Comparison of ENCODE assay signal across 29 cellular contexts in the genomic region with DNA sequence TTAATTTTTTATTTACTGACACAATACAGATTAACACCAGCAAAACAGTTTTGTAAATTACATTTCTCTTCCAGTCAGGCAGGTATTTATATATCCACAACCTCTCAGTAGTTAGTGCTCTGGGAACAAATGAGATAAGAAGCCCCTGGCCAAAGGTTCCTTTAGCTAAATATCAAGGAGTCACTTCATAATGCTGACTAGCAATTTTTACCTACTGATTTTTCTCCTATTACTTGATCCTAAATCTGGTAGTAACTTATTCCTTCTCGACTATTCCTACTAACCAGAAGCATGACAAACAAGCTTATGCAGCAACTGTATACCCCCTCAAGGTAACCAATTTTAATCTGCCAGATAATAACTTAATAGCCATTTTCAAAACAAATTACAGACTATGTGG.
"Had no signal": no experiment of that assay in that cellular context is flagged by ENCODE, and none has a peak within 500 bp of the region (broad histone marks: within the 10 kb centered on the region; RNA-seq: fewer than 3 reads in every experiment).

No MANE protein-coding gene starts in this region.

- FAIRE-seq: islet of Langerhans, kidney had no signal

- H3K36me3 ChIP-seq: ovary had no signal

- H3K9me3 ChIP-seq: left lung, lower lobe of right lung, neutrophil, ovary, right atrium auricular region, transverse colon, upper lobe of left lung, vagina had no signal

- H3K4me2 ChIP-seq: neural progenitor cell had no signal

- H3K27ac ChIP-seq: left lung, lower lobe of right lung, neural progenitor cell, neutrophil, ovary, right atrium auricular region, skin epidermis, spleen, transverse colon, upper lobe of left lung, vagina had no signal

- H3K4me1 ChIP-seq: left lung, lower lobe of right lung, neural progenitor cell, right atrium auricular region, spleen, transverse colon, upper lobe of left lung, vagina had no signal

- H2AFZ ChIP-seq: neural progenitor cell had no signal

- H3K27ac Mint-ChIP-seq: mesothelial cell of epicardium; natural killer cell; nephron progenitor cell; neural progenitor cell; progenitor cell of endocrine pancreas; stimulated activated effector memory CD8-positive, alpha-beta T cell treated with anti-CD3 and anti-CD28 coated beads, Interleukin-12 subunit alpha, Interleukin-12 subunit beta, amount 100 ng/mL, for 72 hours; stimulated activated naive CD8-positive, alpha-beta T cell treated with anti-CD3 and anti-CD28 coated beads, Interleukin-15, amount 100 ng/mL, for 72 hours had no signal

- H3K27me3 Mint-ChIP-seq: naive B cell; progenitor cell of endocrine pancreas; stimulated activated naive CD8-positive, alpha-beta T cell treated with anti-CD3 and anti-CD28 coated beads, Interleukin-15, amount 100 ng/mL, for 72 hours had no signal

- H3K9ac ChIP-seq: neural progenitor cell had no signal

- H3K4me1 Mint-ChIP-seq: mesothelial cell of epicardium, nephron progenitor cell, neural progenitor cell had no signal

- H3K4me3 ChIP-seq: left lung, lower lobe of right lung, neural progenitor cell, ovary, right atrium auricular region, skin epidermis, spleen, transverse colon, upper lobe of left lung, vagina had no signal

- H3K4me3 Mint-ChIP-seq: immature natural killer cell; mesothelial cell of epicardium; naive B cell; natural killer cell; nephron progenitor cell; neural progenitor cell; stimulated activated effector memory CD8-positive, alpha-beta T cell treated with anti-CD3 and anti-CD28 coated beads, Interleukin-12 subunit alpha, Interleukin-12 subunit beta, amount 100 ng/mL, for 72 hours; stimulated activated naive CD8-positive, alpha-beta T cell treated with anti-CD3 and anti-CD28 coated beads, Interleukin-15, amount 100 ng/mL, for 72 hours had no signal

- DNase-seq: hypothalamus; immature natural killer cell; kidney; left colon; left lung; lower lobe of right lung; mammary epithelial cell; mesendoderm; naive B cell; natural killer cell; nephron progenitor cell; ovary; spleen; stimulated activated CD4-positive, alpha-beta T cell treated with anti-CD3 and anti-CD28 coated beads, Interleukin-4, amount 100 ng/mL, for 24 hours; stimulated activated naive CD4-positive, alpha-beta T cell treated with Interleukin-2 at 50 U/mL for 16 hours; stimulated activated naive CD8-positive, alpha-beta T cell treated with anti-CD3 and anti-CD28 coated beads, Interleukin-15, amount 100 ng/mL, for 72 hours; substantia nigra; transverse colon; upper lobe of left lung had no signal

- H3K9me3 Mint-ChIP-seq: immature natural killer cell; naive B cell; natural killer cell; stimulated activated effector memory CD8-positive, alpha-beta T cell treated with anti-CD3 and anti-CD28 coated beads, Interleukin-12 subunit alpha, Interleukin-12 subunit beta, amount 100 ng/mL, for 72 hours; stimulated activated naive CD8-positive, alpha-beta T cell treated with anti-CD3 and anti-CD28 coated beads, Interleukin-15, amount 100 ng/mL, for 72 hours had no signal

- ATAC-seq: left colon; left lung; lower lobe of right lung; natural killer cell; sciatic nerve; stimulated activated effector memory CD8-positive, alpha-beta T cell treated with anti-CD3 and anti-CD28 coated beads, Interleukin-12 subunit alpha, Interleukin-12 subunit beta, amount 100 ng/mL, for 72 hours; stimulated activated naive CD8-positive, alpha-beta T cell treated with anti-CD3 and anti-CD28 coated beads, Interleukin-15, amount 100 ng/mL, for 72 hours had no signal

- H3K27me3 ChIP-seq: left lung, neural progenitor cell, neutrophil, ovary, right atrium auricular region, spleen, transverse colon, upper lobe of left lung, vagina had no signal
